Comparison of ENCODE assay signal across 1 cellular context in the genomic region with DNA sequence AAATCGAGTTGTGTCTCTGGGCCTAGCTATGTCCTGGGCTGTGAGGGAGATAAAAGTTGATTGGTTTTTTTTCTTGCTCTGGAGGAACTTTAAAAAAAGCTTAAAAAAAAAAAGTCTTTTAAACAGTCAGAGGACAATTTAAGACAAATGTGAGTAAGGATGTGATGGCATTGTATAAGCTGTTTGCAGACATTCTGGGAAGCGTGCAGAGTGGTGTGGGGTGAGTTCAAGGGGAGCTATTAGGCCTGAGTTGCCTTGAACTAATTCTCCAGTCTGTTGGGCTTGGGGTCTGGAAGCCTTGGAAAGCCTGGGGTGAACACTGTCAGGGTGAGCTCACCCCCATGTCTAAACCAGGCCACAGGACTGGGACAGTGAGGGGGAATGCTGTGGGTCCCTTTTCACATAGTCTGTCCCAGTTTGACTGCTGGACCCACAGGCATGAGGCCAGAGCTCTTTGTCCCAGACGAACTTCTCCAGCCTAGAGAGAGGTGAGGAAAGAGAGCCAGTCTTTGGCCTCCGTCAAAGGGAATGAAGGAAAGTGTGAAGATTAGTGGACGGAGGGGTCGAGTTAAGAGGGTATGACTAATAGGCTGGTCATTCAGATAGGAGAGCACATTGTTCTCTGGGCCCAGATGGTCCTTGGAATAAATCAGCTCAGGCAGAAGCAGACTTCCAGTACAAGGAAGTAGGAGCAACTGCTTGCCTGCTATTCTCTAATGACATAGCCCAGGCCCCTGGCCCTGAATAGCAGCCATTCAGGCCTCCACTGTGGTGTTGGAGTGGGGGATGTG.
TF ChIP-seq lines count a peak whose summit lies in the region.

No MANE protein-coding gene starts in this region.

TF ChIP-seq in endothelial cell of umbilical vein, 7 proteins besides CTCF, POLR2A, EP300 and RAD21:
- TF ChIP-seq MAX (IDR thresholded peaks at IDR 0.05; ENCODE audit: insufficient read depth, insufficient read length): no peak
- peak; percentile 76 for TF ChIP-seq POLR2AphosphoS5 (IDR thresholded peaks at IDR 0.05; ENCODE audit: insufficient read depth, low read depth, low read length)
- TF ChIP-seq JUN (IDR thresholded peaks at IDR 0.05; ENCODE audit: borderline replicate concordance, insufficient read depth, insufficient read length, low read depth): peak; percentile 82
- no peak for TF ChIP-seq EZH2 (IDR thresholded peaks at IDR 0.05; ENCODE audit: borderline replicate concordance, low read depth, low read length, severe bottlenecking)
- peak; percentile 18 for TF ChIP-seq MYC (IDR thresholded peaks at IDR 0.05; ENCODE audit: low read depth, low read length)
- TF ChIP-seq GATA2 (IDR thresholded peaks at IDR 0.05; ENCODE audit: insufficient read depth, insufficient read length, low read depth, low read length): peak; percentile 71
- TF ChIP-seq FOS (IDR thresholded peaks at IDR 0.05; ENCODE audit: borderline replicate concordance, insufficient read depth, low read length): peak; percentile 94
